Comparison of ENCODE assay signal across 2 cellular contexts in genomic region chr11:66369073-66369894, GRCh38.
TF ChIP-seq lines count a peak whose summit lies in the region.

No MANE protein-coding gene starts in this region.

TF ChIP-seq in IMR-90, 13 proteins besides CTCF, POLR2A, EP300 and RAD21:
- TF ChIP-seq MAFK (IDR thresholded peaks at IDR 0.05; ENCODE audit: low read depth, low read length) (no peak), NFE2L2 (IDR thresholded peaks at IDR 0.05; ENCODE audit: low read depth, low read length) (no peak), RCOR1 (IDR thresholded peaks at IDR 0.05; ENCODE audit: insufficient replicate concordance, low read length) (no peak), MAZ (IDR thresholded peaks at IDR 0.05; ENCODE audit: borderline replicate concordance, low read depth, low read length) (no peak), RFX5 (IDR thresholded peaks at IDR 0.05; ENCODE audit: low read depth, low read length) (no peak), FOS (IDR thresholded peaks at IDR 0.05; ENCODE audit: low read depth, low read length) (no peak), USF2 (IDR thresholded peaks at IDR 0.05; ENCODE audit: low read depth, low read length) (no peak)
- TF ChIP-seq, protein P1, sequence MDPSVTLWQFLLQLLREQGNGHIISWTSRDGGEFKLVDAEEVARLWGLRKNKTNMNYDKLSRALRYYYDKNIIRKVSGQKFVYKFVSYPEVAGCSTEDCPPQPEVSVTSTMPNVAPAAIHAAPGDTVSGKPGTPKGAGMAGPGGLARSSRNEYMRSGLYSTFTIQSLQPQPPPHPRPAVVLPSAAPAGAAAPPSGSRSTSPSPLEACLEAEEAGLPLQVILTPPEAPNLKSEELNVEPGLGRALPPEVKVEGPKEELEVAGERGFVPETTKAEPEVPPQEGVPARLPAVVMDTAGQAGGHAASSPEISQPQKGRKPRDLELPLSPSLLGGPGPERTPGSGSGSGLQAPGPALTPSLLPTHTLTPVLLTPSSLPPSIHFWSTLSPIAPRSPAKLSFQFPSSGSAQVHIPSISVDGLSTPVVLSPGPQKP (IDR thresholded peaks at IDR 0.05; ENCODE audit: borderline replicate concordance, low read depth, low read length) = no peak

TF ChIP-seq in K562, 482 proteins besides CTCF, POLR2A, EP300 and RAD21:
- TF ChIP-seq POLR2G (IDR thresholded peaks at IDR 0.05; ENCODE audit: low read depth, low read length) (peak; percentile 46), RBFOX2 (IDR thresholded peaks at IDR 0.05; ENCODE audit: low read depth, low read length) (peak; percentile 51; the same call in 1 of the 2 replicates), FOXM1 (IDR thresholded peaks at IDR 0.05; ENCODE audit: low read depth) (no peak), FOXM1 (CRISPR knock-in tag; IDR thresholded peaks at IDR 0.05; ENCODE audit: low read depth) (no peak), POLR2AphosphoS5 (IDR thresholded peaks at IDR 0.05; ENCODE audit: control insufficient read depth, insufficient read depth, low read depth, low read length) (0 out of 2 replicates have a peak, but pooled peaks have one; percentile 9), SP1 (CRISPR knock-in tag; IDR thresholded peaks at IDR 0.05) (0 out of 2 replicates have a peak, but pooled peaks have one; percentile 36)
